Comparison of ENCODE assay signal across 22 cellular contexts in genomic region chr14:89628521-89628920, GRCh38.
"Had no signal": no experiment of that assay in that cellular context is flagged by ENCODE, and none has a peak within 500 bp of the region (broad histone marks: within the 10 kb centered on the region; RNA-seq: fewer than 3 reads in every experiment).

No MANE protein-coding gene starts in this region.

- H3K4me3 ChIP-seq: prostate gland, right atrium auricular region, tibial nerve, uterus had no signal

- H3K27me3 Mint-ChIP-seq: activated CD4-positive, alpha-beta T cell treated with anti-CD3 and anti-CD28 coated beads, Interleukin-2, amount 10 ng/mL, durations not matched to agents 24 days and 14 days; activated naive CD8-positive, alpha-beta T cell treated with anti-CD3 and anti-CD28 coated beads, Interleukin-2, amount 50 U/mL, for 24 hours had no signal

- H3K4me1 ChIP-seq: prostate gland, uterus had no signal

- H3K9me3 ChIP-seq: prostate gland, right atrium auricular region, tibial nerve, uterus had no signal

- FAIRE-seq: colon, frontal cortex, kidney had no signal

- H3K4me3 Mint-ChIP-seq: activated CD4-positive, alpha-beta T cell treated with anti-CD3 and anti-CD28 coated beads, Interleukin-2, amount 10 ng/mL, durations not matched to agents 24 days and 14 days; activated naive CD8-positive, alpha-beta T cell treated with anti-CD3 and anti-CD28 coated beads, Interleukin-2, amount 50 U/mL, for 24 hours; brain; endodermal cell; neural crest cell had no signal

- H3K27ac ChIP-seq: dorsolateral prefrontal cortex, prostate gland, right atrium auricular region, tibial nerve, uterus had no signal

- DNase-seq: activated CD4-positive, alpha-beta T cell treated with anti-CD3 and anti-CD28 coated beads, Interleukin-2, amount 10 ng/mL, durations not matched to agents 24 days and 14 days; activated CD4-positive, CD25-positive, alpha-beta regulatory T cell; activated naive CD8-positive, alpha-beta T cell treated with anti-CD3 and anti-CD28 coated beads, Interleukin-2, amount 50 U/mL, for 24 hours; anterior cingulate cortex; central memory CD4-positive, alpha-beta T cell; dorsolateral prefrontal cortex; endodermal cell; kidney; midbrain; stimulated activated CD4-positive, alpha-beta T cell treated with anti-CD3 and anti-CD28 coated beads, Interleukin-12 subunit alpha, Interleukin-12 subunit beta, amount 100 ng/mL, for 4 hours; stimulated activated CD4-positive, alpha-beta T cell treated with anti-CD3 and anti-CD28 coated beads, Interleukin-1b, Interleukin-23, amount 100 ng/mL, for 48 hours; stimulated activated naive CD4-positive, alpha-beta T cell treated with Interleukin-2 at 50 U/mL for 16 hours; T1000; uterus had no signal

- ATAC-seq: activated naive CD8-positive, alpha-beta T cell treated with anti-CD3 and anti-CD28 coated beads, Interleukin-2, amount 50 U/mL, for 24 hours; left lobe of liver had no signal

- H3K27me3 ChIP-seq: dorsolateral prefrontal cortex, right atrium auricular region, tibial nerve, uterus had no signal

- H3K36me3 ChIP-seq: prostate gland, right atrium auricular region, tibial nerve, uterus had no signal

- H3K27ac Mint-ChIP-seq: activated CD4-positive, alpha-beta T cell treated with anti-CD3 and anti-CD28 coated beads, Interleukin-2, amount 10 ng/mL, durations not matched to agents 24 days and 14 days; endodermal cell had no signal
